9 cellular contexts compared by ENCODE assay signal in genomic region chr21:34129971-34130597, GRCh38. TPM values are rescaled to one million over a fixed set of nuclear protein-coding genes. Genes with fewer than 3 reads are reported as not detected.
DNase-seq lines count a peak whose midpoint lies in the region; ATAC-seq and TF ChIP-seq lines count a peak whose summit lies in the region.
"Had no signal": no experiment of that assay in that cellular context is flagged by ENCODE, and none has a peak within 500 bp of the region (broad histone marks: within the 10 kb centered on the region; RNA-seq: fewer than 3 reads in every experiment).

No MANE protein-coding gene starts in this region.

- BruUV-seq in Caco-2 (replicated peaks; lab: Mats Ljungman, UMichigan), result no TSS peak

- DNase-seq in Caco-2, result no peak
- DNase-seq in SJSA1 (ENCODE audit: low read depth in 1 of 2, low spot score in 2 of 2), result peak in 1 of 2 experiments; percentile 27
- DNase-seq in osteocyte (ENCODE audit: extremely low spot score, unreplicated experiment), result peak; percentile 70
- DNase-seq in DMS153 (lab: John Stamatoyannopoulos, UW), result no peak
- DNase-seq in AML-193 (lab: John Stamatoyannopoulos, UW), result no peak
- no peak for DNase-seq in lower leg skin (ENCODE audit: low spot score in 2 of 2)

- H3K27me3 Mint-ChIP-seq in Caco-2 (ENCODE audit: insufficient read depth, unreplicated experiment) (no peaks in the 10 kb centered on the region), osteocyte (ENCODE audit: unreplicated experiment) (no peaks in the 10 kb centered on the region)

- no peak for TF ChIP-seq CTCF in Caco-2 (IDR thresholded peaks at IDR 0.05; ENCODE audit: insufficient read depth in 1 of 2, low read depth in 1 of 2, low read length in 1 of 2, severe bottlenecking in 1 of 2, unreplicated experiment in 1 of 2)
- TF ChIP-seq CTCF in osteocyte (IDR thresholded peaks at IDR 0.05), result no peak
- TF ChIP-seq CTCF in lower leg skin (IDR thresholded peaks at IDR 0.05), result no peak

- H3K27ac ChIP-seq in SJSA1 (peak overlapping the region; percentile 13; the same call in 1 of the 2 replicates), esophagus (ENCODE audit: low read depth in 2 of 2, low read length in 1 of 2) (peak overlapping the region; percentile 45 to 72)
- H3K27ac ChIP-seq: KMS-11 had no signal

- intact Hi-C loops in Caco-2 (cut with micrococcal nuclease; ENCODE audit: unreplicated experiment), result no loop called here
- intact Hi-C loops in lower leg skin (cut with DNase I; ENCODE audit: low total_unique reads), result no loop called here

- peaks cover 16% of the 10 kb centered on the region for H3K4me1 Mint-ChIP-seq in Caco-2 (ENCODE audit: low read depth, unreplicated experiment)
- H3K4me1 Mint-ChIP-seq in osteocyte (ENCODE audit: unreplicated experiment), result peaks cover 62% of the 10 kb centered on the region

- H3K36me3 Mint-ChIP-seq in Caco-2 (ENCODE audit: insufficient read depth, unreplicated experiment) (peaks cover 63% of the 10 kb centered on the region), osteocyte (ENCODE audit: unreplicated experiment) (peaks cover 40% of the 10 kb centered on the region)

- peak overlapping the region; percentile 68 for H3K27ac Mint-ChIP-seq in Caco-2 (ENCODE audit: unreplicated experiment)
- H3K27ac Mint-ChIP-seq in osteocyte (ENCODE audit: unreplicated experiment), result peak overlapping the region; percentile 88

- 46 to 72% methylated on average over 4 of the region's 4 CpGs for WGBS in esophagus, 2 donors
- WGBS in lower leg skin, 2 donors, result 55 to 63% methylated on average over 4 of the region's 4 CpGs

- ATAC-seq in HG03520 (IDR thresholded peaks at IDR 0.05; ENCODE audit: unreplicated experiment), result no peak

- peaks cover 6% of the 10 kb centered on the region for H3K9me3 Mint-ChIP-seq in Caco-2 (ENCODE audit: unreplicated experiment)
- H3K9me3 Mint-ChIP-seq in osteocyte (ENCODE audit: unreplicated experiment), result no peaks in the 10 kb centered on the region

- H3K27me3 ChIP-seq in Caco-2 (replicated peaks; ENCODE audit: control insufficient read depth, insufficient read depth, low read length) (no peaks in the 10 kb centered on the region), SJSA1 (replicated peaks) (no peaks in the 10 kb centered on the region), esophagus (ENCODE audit: control insufficient read depth in 1 of 2, insufficient read depth in 2 of 2, low read length in 2 of 2) (no peaks in the 10 kb centered on the region)

- H3K4me3 ChIP-seq in Caco-2 (ENCODE audit: low read depth, low read length) (no peak overlapping the region), SJSA1 (no peak overlapping the region), esophagus (ENCODE audit: low read depth in 1 of 2, low read length in 2 of 2) (no peak overlapping the region), lower leg skin (ENCODE audit: low read depth, poor library complexity, severe bottlenecking) (no peak overlapping the region)

- no peaks in the 10 kb centered on the region for H3K9me3 ChIP-seq in Caco-2
- no peaks in the 10 kb centered on the region; the same call in 1 of the 2 replicates for H3K9me3 ChIP-seq in SJSA1 (replicated peaks)
- no peaks in the 10 kb centered on the region for H3K9me3 ChIP-seq in esophagus (ENCODE audit: control insufficient read depth in 2 of 2, insufficient read depth in 1 of 2, low read depth in 1 of 2, low read length in 1 of 2)

- POLR2A ChIA-PET in Caco-2 (lab: Charles Lee), result no interaction called here

- CTCF ChIA-PET in Caco-2 (lab: Charles Lee), result no interaction called here

- H3K4me1 ChIP-seq in Caco-2 (0 out of 2 replicates have a peak, but pooled peaks cover 5% of the 10 kb centered on the region), SJSA1 (replicated peaks) (peaks cover 24% of the 10 kb centered on the region), esophagus (ENCODE audit: control insufficient read depth in 2 of 2, insufficient read depth in 2 of 2, low read length in 1 of 2) (peaks cover 9 to 13% of the 10 kb centered on the region in 2 donors)

- H3K4me3 Mint-ChIP-seq in Caco-2 (ENCODE audit: unreplicated experiment) (no peak overlapping the region), osteocyte (ENCODE audit: unreplicated experiment) (peak overlapping the region; percentile 62)

- TF ChIP-seq POLR2A in lower leg skin (IDR thresholded peaks at IDR 0.05), result no peak

- H3K36me3 ChIP-seq in Caco-2 (ENCODE audit: control insufficient read depth, insufficient read depth, low read length) (no peaks in the 10 kb centered on the region; the same call in none of the 2 replicates), SJSA1 (peaks cover 49% of the 10 kb centered on the region), esophagus (ENCODE audit: control insufficient read depth in 2 of 2, insufficient read depth in 2 of 2, low read length in 1 of 2) (peaks cover 2 to 7% of the 10 kb centered on the region in 2 donors)

RNA-seq across cellular contexts. Expression of gene MRPS6, which starts 56.7 kb away (rescaled TPM):
- total RNA-seq in Caco-2 (2022) (102 and 104 TPM in 2 replicates), osteocyte (114 and 124 TPM in 2 replicates), lower leg skin (10 to 100 TPM; 23.9 to 65.8 (median 31.6) TPM)
- total RNA-seq in SJSA1 (2014; rRNA removed; shearing (Covaris generic)), result 23.6 and 40.9 TPM in 2 replicates
- polyA plus RNA-seq in esophagus, result 10 to 100 TPM; 24.3 to 37.8 TPM

RNA-seq across cellular contexts. Expression of gene SLC5A3, which starts 56.7 kb away (rescaled TPM):
- total RNA-seq in Caco-2 (2022), result 19.1 and 19.8 TPM in 2 replicates
- total RNA-seq in SJSA1 (2014; rRNA removed; shearing (Covaris generic)), result 11.7 and 15.1 TPM in 2 replicates
- polyA plus RNA-seq in esophagus, result 1 to 10 TPM; 1.4 to 1.6 TPM
- 63.9 and 68.2 TPM in 2 replicates for total RNA-seq in osteocyte
- total RNA-seq in lower leg skin, result 10 to 100 TPM; 12.8 to 33.3 (median 28.6) TPM
